25 cellular contexts compared by ENCODE assay signal in the genomic region with DNA sequence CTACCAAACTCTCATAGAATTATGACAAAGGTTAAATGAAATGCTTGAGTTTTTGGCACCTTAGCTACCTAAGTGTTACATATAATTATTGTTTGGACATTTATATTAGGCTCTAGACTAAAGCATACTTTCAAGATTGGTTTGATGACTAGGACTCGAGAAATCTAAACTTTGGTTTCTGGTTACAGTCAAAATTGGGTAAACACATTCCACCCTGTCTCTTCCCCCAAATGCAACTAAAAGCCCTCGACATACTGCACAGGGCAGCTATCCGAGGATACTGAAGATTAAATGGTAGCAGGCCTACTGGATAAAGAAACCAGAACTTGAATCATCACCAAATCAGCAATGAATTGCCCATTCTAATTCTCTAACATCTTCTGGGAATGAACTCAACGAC.
DNase-seq lines count a peak whose midpoint lies in the region; ATAC-seq lines count a peak whose summit lies in the region.
"Had no signal": no experiment of that assay in that cellular context is flagged by ENCODE, and none has a peak within 500 bp of the region (broad histone marks: within the 10 kb centered on the region; RNA-seq: fewer than 3 reads in every experiment).

No MANE protein-coding gene starts in this region.

- no peaks in the 10 kb centered on the region for H3K9me3 ChIP-seq in SJCRH30 (replicated peaks)
- H3K9me3 ChIP-seq: BLaER1, esophagus squamous epithelium, HAP-1, thoracic aorta had no signal

- no peak for ATAC-seq in HG02571 (IDR thresholded peaks at IDR 0.05; ENCODE audit: unreplicated experiment)
- no peak for ATAC-seq in GM19023 (IDR thresholded peaks at IDR 0.05; ENCODE audit: unreplicated experiment)
- ATAC-seq: Panc1; stimulated activated memory B cell treated with anti-CD40 and anti-IgM and Interleukin-4, amounts not matched to agents 10 μg/mL and 1 μg/mL and 100 μg/mL, for 72 hours had no signal

- no peak overlapping the region for H3K4me3 ChIP-seq in SJCRH30
- H3K4me3 ChIP-seq: BLaER1, esophagus squamous epithelium, HAP-1, skin epidermis, thoracic aorta had no signal

- H3K36me3 ChIP-seq in SJCRH30, result no peaks in the 10 kb centered on the region
- H3K36me3 ChIP-seq: BLaER1, brain microvascular endothelial cell, esophagus squamous epithelium, HAP-1, thoracic aorta had no signal

- H3K27ac ChIP-seq in SJCRH30, result no peak overlapping the region
- H3K27ac ChIP-seq: BLaER1, brain microvascular endothelial cell, esophagus squamous epithelium, skin epidermis, thoracic aorta had no signal

- DNase-seq in GM04504 (ENCODE audit: low read depth), result peak; percentile 3
- DNase-seq in amniotic epithelial cell (ENCODE audit: low read depth), result peak; percentile 81
- peak; percentile 17 for DNase-seq in hepatic stellate cell (ENCODE audit: low spot score)
- no peak for DNase-seq in DMS 273 treated with DMSO at 0.1 percent for 48 hours (lab: John Stamatoyannopoulos, UW)
- no peak for DNase-seq in SJCRH30
- DNase-seq: activated CD4-positive, alpha-beta T cell treated with anti-CD3 and anti-CD28 coated beads, Interleukin-2, amount 50 U/mL, for 1 hour; activated naive CD8-positive, alpha-beta T cell treated with anti-CD3 and anti-CD28 coated beads for 36 hours; brain microvascular endothelial cell; esophagus squamous epithelium; head of caudate nucleus; KBM-7; MV-4-11; NCI-H1694; NCI-H2171; NCI-H524; stimulated activated CD4-positive, alpha-beta T cell treated with anti-CD3 and anti-CD28 coated beads, Interleukin-2, amount 100 ng/mL, for 24 hours; T-helper 2 cell had no signal

- H3K27me3 ChIP-seq in SJCRH30, result no peaks in the 10 kb centered on the region
- H3K27me3 ChIP-seq: BLaER1, brain microvascular endothelial cell, esophagus squamous epithelium had no signal

- 0 out of 2 replicates have a peak, but pooled peaks cover 2% of the 10 kb centered on the region for H3K4me1 ChIP-seq in SJCRH30
- H3K4me1 ChIP-seq: BLaER1, esophagus squamous epithelium, HAP-1 had no signal

Comparison
In these comparisons a context has a peak if more than half of its experiments do, and no peak if none do; other contexts are left out.
1. DNase-seq: peak in GM04504 (single experiment), amniotic epithelial cell (single experiment) and hepatic stellate cell (single experiment); none in DMS 273 treated with DMSO at 0.1 percent for 48 hours (single experiment) and SJCRH30 (0 of 2).